In genomic region chr1:21586926-21587601, GRCh38 we compare ENCODE assay signal across 9 cellular contexts.
DNase-seq lines count a peak whose midpoint lies in the region; ATAC-seq and TF ChIP-seq lines count a peak whose summit lies in the region.
"Had no signal": no experiment of that assay in that cellular context is flagged by ENCODE, and none has a peak within 500 bp of the region (broad histone marks: within the 10 kb centered on the region; RNA-seq: fewer than 3 reads in every experiment).

No MANE protein-coding gene starts in this region.

- TF ChIP-seq CTCF in MCF 10A (IDR thresholded peaks at IDR 0.05; ENCODE audit: unreplicated experiment): no peak

- H3K4me3 Mint-ChIP-seq in MCF 10A (ENCODE audit: unreplicated experiment): no peak overlapping the region

- peak; percentile 94 for DNase-seq in A172 (ENCODE audit: low spot score)
- DNase-seq in HuH-7.5 (ENCODE audit: low spot score): peak; percentile 68
- DNase-seq in MCF 10A (ENCODE audit: unreplicated experiment): peak; percentile 87
- DNase-seq in left lobe of liver (ENCODE audit: low spot score): no peak
- no peak for DNase-seq in effector CD4-positive, alpha-beta T cell
- no peak for DNase-seq in activated CD4-positive, CD25-positive, alpha-beta regulatory T cell treated with anti-CD3 and anti-CD28 coated beads, Interleukin-2, amount 50 U/mL, for 72 hours
- DNase-seq: T-helper 2 cell had no signal

- intact Hi-C loops in MCF 10A (cut with micrococcal nuclease): no loop called here

- no peak overlapping the region for H3K27ac Mint-ChIP-seq in MCF 10A (ENCODE audit: low read depth, unreplicated experiment)

- ATAC-seq in left lobe of liver (peak; percentile 59), HG03135 (IDR thresholded peaks at IDR 0.05; ENCODE audit: unreplicated experiment) (no peak), GM19455 (IDR thresholded peaks at IDR 0.05; ENCODE audit: unreplicated experiment) (no peak)

- BruUV-seq in MCF 10A (replicated peaks; lab: Mats Ljungman, UMichigan): no TSS peak

- peaks cover 6% of the 10 kb centered on the region for H3K36me3 Mint-ChIP-seq in MCF 10A (ENCODE audit: insufficient read depth, unreplicated experiment)

- peaks cover 16% of the 10 kb centered on the region for H3K4me1 Mint-ChIP-seq in MCF 10A (ENCODE audit: insufficient read depth, unreplicated experiment)

- POLR2A ChIA-PET in MCF 10A (lab: Yijun Ruan, JAX): no interaction called here

- CTCF ChIA-PET in MCF 10A (lab: Yijun Ruan, JAX): no interaction called here

- H3K27me3 Mint-ChIP-seq in MCF 10A (ENCODE audit: insufficient read depth, unreplicated experiment): peaks cover 1% of the 10 kb centered on the region

- no peaks in the 10 kb centered on the region for H3K9me3 Mint-ChIP-seq in MCF 10A (ENCODE audit: unreplicated experiment)

Comparison
In these comparisons a context has a peak if more than half of its experiments do, and no peak if none do; other contexts are left out.
1. DNase-seq: peak in A172 (single experiment), HuH-7.5 (single experiment) and MCF 10A (single experiment); none in left lobe of liver (single experiment), effector CD4-positive, alpha-beta T cell (single experiment) and activated CD4-positive, CD25-positive, alpha-beta regulatory T cell treated with anti-CD3 and anti-CD28 coated beads, Interleukin-2, amount 50 U/mL, for 72 hours (single experiment).